20 cellular contexts compared by ENCODE assay signal in genomic region chr4:184893836-184894571, GRCh38.
"Had no signal": no experiment of that assay in that cellular context is flagged by ENCODE, and none has a peak within 500 bp of the region (broad histone marks: within the 10 kb centered on the region; RNA-seq: fewer than 3 reads in every experiment).

No MANE protein-coding gene starts in this region.

- DNase-seq: activated CD4-positive, alpha-beta T cell treated with anti-CD3 and anti-CD28 coated beads, Interleukin-2, amount 10 ng/mL, durations not matched to agents 24 days and 14 days; activated CD4-positive, CD25-positive, alpha-beta regulatory T cell; activated CD8-positive, alpha-beta T cell treated with anti-CD3 and anti-CD28 coated beads, Interleukin-2, amount 10 ng/mL, durations not matched to agents 7 days and 5 days; activated naive CD4-positive, alpha-beta T cell treated with anti-CD3 and anti-CD28 coated beads for 36 hours; activated naive CD8-positive, alpha-beta T cell treated with anti-CD3 and anti-CD28 coated beads, Interleukin-2, amount 50 U/mL, for 24 hours; activated T-cell treated with anti-CD3 and anti-CD28 coated beads, Interleukin-2, amount 50 U/mL, for 24 hours; anterior cingulate cortex; central memory CD4-positive, alpha-beta T cell; endodermal cell; foreskin melanocyte; hypothalamus; kidney; left lung; mucosa of descending colon; naive B cell; stimulated activated CD4-positive, alpha-beta T cell treated with anti-CD3 and anti-CD28 coated beads, Interleukin-4, amount 100 ng/mL, for 24 hours had no signal

- H3K27me3 ChIP-seq: right atrium auricular region had no signal

- ATAC-seq: activated CD8-positive, alpha-beta T cell treated with anti-CD3 and anti-CD28 coated beads, Interleukin-2, amount 10 ng/mL, durations not matched to agents 7 days and 5 days; activated naive CD8-positive, alpha-beta T cell treated with anti-CD3 and anti-CD28 coated beads, Interleukin-2, amount 50 U/mL, for 24 hours; left lung; mucosa of descending colon; stimulated activated effector memory CD8-positive, alpha-beta T cell treated with anti-CD3 and anti-CD28 coated beads, Interleukin-12 subunit alpha, Interleukin-12 subunit beta, amount 100 ng/mL, for 72 hours had no signal

- H3K36me3 ChIP-seq: left lung, right atrium auricular region had no signal

- H3K4me3 ChIP-seq: left lung, mucosa of descending colon, right atrium auricular region, skin epidermis had no signal

- H3K9me3 ChIP-seq: left lung, mucosa of descending colon, right atrium auricular region had no signal

- H3K4me1 ChIP-seq: right atrium auricular region had no signal

- H3K27ac ChIP-seq: epithelial cell of prostate, right atrium auricular region, skin epidermis had no signal
